Comparison of ENCODE assay signal across 19 cellular contexts in genomic region chr2:160477032-160477431, GRCh38. TPM values are rescaled to one million over a fixed set of nuclear protein-coding genes. Genes with fewer than 3 reads are reported as not detected.
A peak's percentile ranks its signal among the peaks of the same experiment; 100 is the strongest.
DNase-seq lines count a peak whose midpoint lies in the region; ATAC-seq, FAIRE-seq and TF ChIP-seq lines count a peak whose summit lies in the region.
"Had no signal": no experiment of that assay in that cellular context is flagged by ENCODE, and none has a peak within 500 bp of the region (broad histone marks: within the 10 kb centered on the region; RNA-seq: fewer than 3 reads in every experiment).

No MANE protein-coding gene starts in this region.

- no peak overlapping the region for H2AFZ ChIP-seq in K562 (ENCODE audit: low read depth, low read length)
- H2AFZ ChIP-seq: PC-9 had no signal

- no peak overlapping the region for H3K4me3 ChIP-seq in K562
- H3K4me3 ChIP-seq in mesendoderm (ENCODE audit: low read length), result no peak overlapping the region
- H3K4me3 ChIP-seq: A549, PC-9 had no signal

- H2BK120ac ChIP-seq in mesendoderm (ENCODE audit: low read depth, low read length), result no peak overlapping the region

- H4K8ac ChIP-seq in mesendoderm (ENCODE audit: low read depth, low read length), result no peak overlapping the region

- no peaks in the 10 kb centered on the region for H3K9me3 Mint-ChIP-seq in activated naive CD4-positive, alpha-beta T cell treated with anti-CD3 and anti-CD28 coated beads, Interleukin-2, amount 10 ng/mL, durations not matched to agents 7 days and 5 days
- no peaks in the 10 kb centered on the region for H3K9me3 Mint-ChIP-seq in activated naive CD4-positive, alpha-beta T cell treated with anti-CD3 and anti-CD28 coated beads, Interleukin-2, amount 50 U/mL, for 72 hours
- H3K9me3 Mint-ChIP-seq in natural killer cell, result no peaks in the 10 kb centered on the region
- H3K9me3 Mint-ChIP-seq: CD4-positive, CD25-positive, alpha-beta regulatory T cell had no signal

- H2BK5ac ChIP-seq in mesendoderm (ENCODE audit: low read length), result no peak overlapping the region

- no peak overlapping the region for H2AK5ac ChIP-seq in mesendoderm (ENCODE audit: low read length)

- H3K9me1 ChIP-seq in K562 (ENCODE audit: control insufficient read depth, insufficient read depth, low read length), result no peaks in the 10 kb centered on the region

- H3K4me1 ChIP-seq in K562 (replicated peaks in 1 of 2; ENCODE audit: control insufficient read depth in 2 of 2, insufficient read depth in 2 of 2, low read length in 2 of 2) (no peaks in the 10 kb centered on the region), mesendoderm (ENCODE audit: control insufficient read depth, low read depth, low read length) (peaks cover 11% of the 10 kb centered on the region)

- H3K79me2 ChIP-seq in K562 (ENCODE audit: control insufficient read depth, insufficient read depth, low read length) (no peaks in the 10 kb centered on the region), mesendoderm (ENCODE audit: control insufficient read depth, insufficient read depth, low read length) (peaks cover 35% of the 10 kb centered on the region)

- no TSS peak for BruUV-seq in K562 (replicated peaks; lab: Mats Ljungman, UMichigan)

- WGBS in K562 (ENCODE audit: insufficient coverage, low coverage, missing lambda C conversion rate), result 1% methylated on average over 7 of the region's 7 CpGs
- WGBS in mesendoderm (ENCODE audit: extremely low coverage, insufficient coverage, low lambda C conversion rate), result no CpG with 5 or more reads among the region's 7 CpGs

- ATAC-seq in activated naive CD4-positive, alpha-beta T cell treated with anti-CD3 and anti-CD28 coated beads, Interleukin-2, amount 50 U/mL, for 72 hours, result no peak
- ATAC-seq in K562, result peak; percentile 38; the same call in 1 of the 3 replicates
- ATAC-seq in natural killer cell, result no peak
- ATAC-seq in GM18858 (IDR thresholded peaks at IDR 0.05; ENCODE audit: unreplicated experiment), result no peak
- ATAC-seq: A549 had no signal

- H3K9ac ChIP-seq in K562 (ENCODE audit: insufficient read depth in 1 of 2, low read depth in 2 of 2, low read length in 2 of 2), result no peak overlapping the region
- H3K9ac ChIP-seq in mesendoderm (ENCODE audit: low read length), result no peak overlapping the region

- peaks cover 76% of the 10 kb centered on the region for H3K4me1 Mint-ChIP-seq in activated naive CD4-positive, alpha-beta T cell treated with anti-CD3 and anti-CD28 coated beads, Interleukin-2, amount 10 ng/mL, durations not matched to agents 7 days and 5 days
- no peaks in the 10 kb centered on the region for H3K4me1 Mint-ChIP-seq in natural killer cell

- TF ChIP-seq EP300 in K562 (IDR thresholded peaks at IDR 0.05; ENCODE audit: low read length), result no peak

- CTCF ChIA-PET in activated naive CD4-positive, alpha-beta T cell treated with anti-CD3 and anti-CD28 coated beads, Interleukin-2, amount 10 ng/mL, durations not matched to agents 7 days and 5 days (lab: Charles Lee), result no interaction called here
- CTCF ChIA-PET in K562 (lab: Yijun Ruan, JAX; ENCODE audit: low intra/inter-chr PET ratio), result no interaction called here

- peak overlapping the region; percentile 75 for H3K27ac Mint-ChIP-seq in activated naive CD4-positive, alpha-beta T cell treated with anti-CD3 and anti-CD28 coated beads, Interleukin-2, amount 10 ng/mL, durations not matched to agents 7 days and 5 days
- peak overlapping the region in 1 of 2 donors; percentile 60 for H3K27ac Mint-ChIP-seq in activated naive CD4-positive, alpha-beta T cell treated with anti-CD3 and anti-CD28 coated beads, Interleukin-2, amount 50 U/mL, for 72 hours
- no peak overlapping the region for H3K27ac Mint-ChIP-seq in natural killer cell
- H3K27ac Mint-ChIP-seq: CD4-positive, CD25-positive, alpha-beta regulatory T cell had no signal

- DNase-seq in activated naive CD4-positive, alpha-beta T cell treated with anti-CD3 and anti-CD28 coated beads, Interleukin-2, amount 10 ng/mL, durations not matched to agents 7 days and 5 days, result no peak
- no peak for DNase-seq in activated naive CD4-positive, alpha-beta T cell treated with anti-CD3 and anti-CD28 coated beads, Interleukin-2, amount 50 U/mL, for 72 hours (ENCODE audit: low spot score in 2 of 2)
- no peak for DNase-seq in K562 (ENCODE audit: extremely low read depth in 1 of 4, low spot score in 3 of 4)
- peak; percentile 37 for DNase-seq in mesendoderm
- DNase-seq in urothelium cell line (ENCODE audit: low spot score), result peak; percentile 11
- DNase-seq in natural killer cell, result no peak
- DNase-seq in T1000 (lab: John Stamatoyannopoulos, UW), result no peak
- DNase-seq: CD4-positive, CD25-positive, alpha-beta regulatory T cell; DMS79 treated with DMSO at 0.1 percent for 48 hours; GDM1; NCI-H187 treated with DMSO at 0.1 percent for 48 hours; NCI-H2171 treated with DMSO at 0.1 percent for 48 hours; NCI-H774; PC-9 had no signal

- POLR2A ChIA-PET in K562 (lab: Yijun Ruan, JAX), result no interaction called here

- H3K9me3 ChIP-seq in K562 (replicated peaks; ENCODE audit: control insufficient read depth, insufficient read depth, low read depth, low read length), result no peaks in the 10 kb centered on the region
- H3K9me3 ChIP-seq: A549 had no signal

- peaks cover 20% of the 10 kb centered on the region for H3K36me3 Mint-ChIP-seq in activated naive CD4-positive, alpha-beta T cell treated with anti-CD3 and anti-CD28 coated beads, Interleukin-2, amount 10 ng/mL, durations not matched to agents 7 days and 5 days
- peaks cover 0 to 6% of the 10 kb centered on the region in 2 donors for H3K36me3 Mint-ChIP-seq in activated naive CD4-positive, alpha-beta T cell treated with anti-CD3 and anti-CD28 coated beads, Interleukin-2, amount 50 U/mL, for 72 hours
- no peaks in the 10 kb centered on the region for H3K36me3 Mint-ChIP-seq in natural killer cell
- H3K36me3 Mint-ChIP-seq: CD4-positive, CD25-positive, alpha-beta regulatory T cell had no signal

- H3K27me3 Mint-ChIP-seq in activated naive CD4-positive, alpha-beta T cell treated with anti-CD3 and anti-CD28 coated beads, Interleukin-2, amount 10 ng/mL, durations not matched to agents 7 days and 5 days, result peaks cover 4% of the 10 kb centered on the region
- H3K27me3 Mint-ChIP-seq in natural killer cell (ENCODE audit: low read depth in 2 of 2), result peaks cover 0 to 2% of the 10 kb centered on the region in 2 donors

- no peak for TF ChIP-seq RAD21 in K562 (CRISPR knock-in tag; conservative IDR thresholded peaks at IDR 0.05 in 1 of 2, IDR thresholded peaks at IDR 0.05 in 1 of 2)

- TF ChIP-seq POLR2A in K562 (conservative IDR thresholded peaks at IDR 0.05), result no peak

- no peaks in the 10 kb centered on the region; the same call in 1 of the 2 replicates for H4K20me1 ChIP-seq in K562 (replicated peaks; ENCODE audit: control insufficient read depth, insufficient read depth, low read length)

- H3K23ac ChIP-seq in mesendoderm (ENCODE audit: low read length), result no peak overlapping the region

- no peak overlapping the region for H3K4ac ChIP-seq in mesendoderm (ENCODE audit: low read depth, low read length)

- H3K27ac ChIP-seq in K562 (ENCODE audit: extremely low read depth, low read depth, low read length) (no peak overlapping the region), mesendoderm (ENCODE audit: low read depth, low read length) (no peak overlapping the region)
- H3K27ac ChIP-seq: A549, PC-9 had no signal

- FAIRE-seq in K562 (lab: Jason Lieb, UNC), result no peak
- no peak for FAIRE-seq in urothelium cell line (lab: Jason Lieb, UNC)
- FAIRE-seq: A549, D721Med, GM12892, H1 had no signal

- intact Hi-C loops in K562 (cut with micrococcal nuclease), result no loop called here
- intact Hi-C loops in natural killer cell (cut with micrococcal nuclease), result no loop called here

- H3K18ac ChIP-seq in mesendoderm (ENCODE audit: low read length), result peak overlapping the region; percentile 14

- no peak overlapping the region for H4K5ac ChIP-seq in mesendoderm (ENCODE audit: low read length)

- no peaks in the 10 kb centered on the region; a peak in 1 of 5 replicates for H3K27me3 ChIP-seq in K562 (ENCODE audit: control insufficient read depth in 2 of 2, insufficient read depth in 2 of 2, low read length in 2 of 2)
- no peaks in the 10 kb centered on the region for H3K27me3 ChIP-seq in mesendoderm (ENCODE audit: insufficient read depth, low read length, poor library complexity)

- peaks cover 8% of the 10 kb centered on the region for H3K79me1 ChIP-seq in mesendoderm (ENCODE audit: low read length)

- no peaks in the 10 kb centered on the region for H3K36me3 ChIP-seq in K562 (ENCODE audit: control insufficient read depth, insufficient read depth, low read length)
- no peaks in the 10 kb centered on the region for H3K36me3 ChIP-seq in mesendoderm (ENCODE audit: control insufficient read depth, insufficient read depth, low read length)

- H3K56ac ChIP-seq in mesendoderm (ENCODE audit: low read length), result no peak overlapping the region

- H2BK15ac ChIP-seq in mesendoderm (replicated peaks; ENCODE audit: low read depth), result no peak overlapping the region

- no peak for TF ChIP-seq CTCF in K562 (IDR thresholded peaks at IDR 0.05 in 2 of 3, conservative IDR thresholded peaks at IDR 0.05 in 1 of 3; ENCODE audit: insufficient read depth in 2 of 3, low read depth in 1 of 3, low read length in 3 of 3)
- no peak for TF ChIP-seq CTCF in natural killer cell (IDR thresholded peaks at IDR 0.05)

- no peak overlapping the region for H3K4me3 Mint-ChIP-seq in activated naive CD4-positive, alpha-beta T cell treated with anti-CD3 and anti-CD28 coated beads, Interleukin-2, amount 10 ng/mL, durations not matched to agents 7 days and 5 days
- H3K4me3 Mint-ChIP-seq in natural killer cell, result no peak overlapping the region
- H3K4me3 Mint-ChIP-seq: CD4-positive, CD25-positive, alpha-beta regulatory T cell had no signal

- H3K4me2 ChIP-seq in K562 (ENCODE audit: insufficient read depth, low read length) (no peak overlapping the region), mesendoderm (ENCODE audit: low read length) (no peak overlapping the region)
- H3K4me2 ChIP-seq: A549, PC-9 had no signal

- in situ Hi-C loops in K562 (cut with MboI), result no loop called here

RNA-seq across cellular contexts. Expression of gene RBMS1, which starts 16.6 kb away (rescaled TPM):
- total RNA-seq in activated naive CD4-positive, alpha-beta T cell treated with anti-CD3 and anti-CD28 coated beads, Interleukin-2, amount 50 U/mL, for 72 hours, result 10 to 100 TPM; 33.8 to 52.9 TPM
- 0.69 TPM in 1 of 2 replicates, not detected in the other for total RNA-seq in K562 (2011; cell fraction: chromatin; rRNA removed; ENCODE audit: low replicate concordance)
- 0.50 TPM in 1 of 2 replicates, not detected in the other for total RNA-seq in K562 (2011; cell fraction: nucleolus; rRNA removed)
- 0.22 and 0.38 TPM in 2 replicates for total RNA-seq in K562 (2011; cell fraction: nucleoplasm; rRNA removed)
- not detected in 2 replicates for total RNA-seq in K562 (2014; rRNA removed)
- total RNA-seq in K562 (2014; rRNA removed; fragmentation: Illumina TruSeq; extraction: Trizol), result 0.04 TPM in 1 of 2 replicates, not detected in the other
- total RNA-seq in K562 (2015; rRNA removed; fragmentation: Illumina TruSeq; extraction: Trizol), result not detected in 2 replicates
- 0.09 and 0.38 TPM in 2 replicates for total RNA-seq in K562 (2021)
- polyA plus RNA-seq in K562 (2011; rRNA removed), result 0.11 and 0.31 TPM in 2 replicates
- 0.03 and 0.25 TPM in 2 replicates for polyA plus RNA-seq in K562 (2011; cell fraction: cytosol; rRNA removed)
- 0.15 and 0.17 TPM in 2 replicates for polyA plus RNA-seq in K562 (2011; cell fraction: nucleus; rRNA removed)
- polyA plus RNA-seq in K562 (2012), result 0.05 and 0.06 TPM in 2 replicates
- polyA plus RNA-seq in K562 (2014; fragmentation: Illumina TruSeq; extraction: Trizol), result not detected in 2 replicates
- not detected for polyA plus RNA-seq in K562 (2014; fragmentation: Nextera tagmentation; extraction: Ambion mirVana)
- polyA plus RNA-seq in K562 (2014; rRNA removed), result 0.07 TPM in 1 of 2 replicates, not detected in the other
- 0.06 and 0.70 TPM in 2 replicates for polyA minus RNA-seq in K562 (2011; rRNA and poly(A)+ RNA removed)
- polyA minus RNA-seq in K562 (2011; cell fraction: cytosol; rRNA and poly(A)+ RNA removed), result not detected in 2 replicates
- polyA minus RNA-seq in K562 (2011; cell fraction: nucleus; rRNA and poly(A)+ RNA removed), result 0.13 and 0.56 TPM in 2 replicates
- polyA plus RNA-seq in mesendoderm (2013, experiment 1 of 2), result 147 TPM
- polyA plus RNA-seq in mesendoderm (2013, experiment 2 of 2), result 139 TPM
- 100 to 1,000 TPM; 111 to 167 (median 132) TPM for total RNA-seq in natural killer cell

Comparison
In these comparisons a context has a peak if more than half of its experiments do, and no peak if none do; other contexts are left out.
1. DNase-seq: peak in mesendoderm (single experiment) and urothelium cell line (single experiment); none in activated naive CD4-positive, alpha-beta T cell treated with anti-CD3 and anti-CD28 coated beads, Interleukin-2, amount 10 ng/mL, durations not matched to agents 7 days and 5 days (single experiment), activated naive CD4-positive, alpha-beta T cell treated with anti-CD3 and anti-CD28 coated beads, Interleukin-2, amount 50 U/mL, for 72 hours (0 of 2), K562 (0 of 4), natural killer cell (single experiment) and T1000 (single experiment).
2. RNA of gene RBMS1, which starts 16.6 kb away (total RNA-seq): 111 to 167 TPM in natural killer cell and 33.8 to 52.9 TPM in activated naive CD4-positive, alpha-beta T cell treated with anti-CD3 and anti-CD28 coated beads, Interleukin-2, amount 50 U/mL, for 72 hours; 0.04 to 0.69 TPM in K562; every median in the first group is over 10 times any median in the second.